In the genomic region with DNA sequence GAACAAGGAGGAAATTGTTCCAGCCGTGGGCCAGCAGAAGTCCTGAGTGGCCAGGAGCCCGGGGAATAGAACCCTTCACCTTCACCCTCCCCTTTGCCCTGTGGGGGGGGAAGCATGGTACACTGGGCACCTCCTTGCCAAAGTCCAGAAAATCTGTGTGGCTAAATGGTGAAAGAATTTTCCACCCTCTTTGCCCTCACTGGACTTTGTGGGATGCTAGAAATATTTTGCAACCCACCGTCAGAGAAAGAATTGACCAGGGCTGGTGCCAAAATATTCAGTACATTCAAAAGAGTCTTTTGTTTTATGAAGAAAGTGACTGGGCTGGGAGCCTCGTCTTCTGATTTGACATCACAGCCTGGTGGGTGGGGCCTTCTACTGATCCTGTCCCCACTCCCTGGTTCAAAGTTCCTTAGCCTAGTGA, we compare ENCODE assay signal across 14 cellular contexts. TPM values are rescaled to one million over a fixed set of nuclear protein-coding genes. Genes with fewer than 3 reads are reported as not detected.
DNase-seq lines count a peak whose midpoint lies in the region; ATAC-seq and TF ChIP-seq lines count a peak whose summit lies in the region.
"Had no signal": no experiment of that assay in that cellular context is flagged by ENCODE, and none has a peak within 500 bp of the region (broad histone marks: within the 10 kb centered on the region; RNA-seq: fewer than 3 reads in every experiment).

No MANE protein-coding gene starts in this region.

- no peaks in the 10 kb centered on the region for H3K4me1 Mint-ChIP-seq in activated T-helper 1 cell treated with anti-CD3 and anti-CD28 coated beads, Interleukin-12 subunit alpha, Interleukin-12 subunit beta, Interleukin-2, Interleukin-4 antibody, amounts not matched to agents 30 ng/mL and 10 ng/mL and 1 ng/mL, durations not matched to agents 14 hours and 24 hours and 36 hours (ENCODE audit: low read depth)
- H3K4me1 Mint-ChIP-seq: activated CD4-positive, alpha-beta T cell treated with anti-CD3 and anti-CD28 coated beads for 36 hours; CD8-positive, alpha-beta memory T cell had no signal

- no peaks in the 10 kb centered on the region for H3K36me3 Mint-ChIP-seq in activated T-helper 1 cell treated with anti-CD3 and anti-CD28 coated beads, Interleukin-12 subunit alpha, Interleukin-12 subunit beta, Interleukin-2, Interleukin-4 antibody, amounts not matched to agents 30 ng/mL and 10 ng/mL and 1 ng/mL, durations not matched to agents 14 hours and 24 hours and 36 hours (ENCODE audit: low read depth)
- H3K36me3 Mint-ChIP-seq: CD8-positive, alpha-beta memory T cell had no signal

- H3K9me3 Mint-ChIP-seq in activated T-helper 1 cell treated with anti-CD3 and anti-CD28 coated beads, Interleukin-12 subunit alpha, Interleukin-12 subunit beta, Interleukin-2, Interleukin-4 antibody, amounts not matched to agents 30 ng/mL and 10 ng/mL and 1 ng/mL, durations not matched to agents 14 hours and 24 hours and 36 hours, result no peaks in the 10 kb centered on the region
- H3K9me3 Mint-ChIP-seq: CD8-positive, alpha-beta memory T cell; endodermal cell had no signal

- TF ChIP-seq CTCF in AG10803 (conservative IDR thresholded peaks at IDR 0.05; ENCODE audit: low read length) (no peak), astrocyte of the cerebellum (IDR thresholded peaks at IDR 0.05; ENCODE audit: low read depth, low read length, missing control alignments) (no peak)

- intact Hi-C loops in left ventricle myocardium superior (cut with micrococcal nuclease), result no loop called here
- intact Hi-C loops in sciatic nerve (cut with DNase I), result no loop called here
- intact Hi-C loops in activated T-helper 1 cell treated with anti-CD3 and anti-CD28 coated beads, Interleukin-12 subunit alpha, Interleukin-12 subunit beta, Interleukin-2, Interleukin-4 antibody, amounts not matched to agents 30 ng/mL and 10 ng/mL and 1 ng/mL, durations not matched to agents 14 hours and 24 hours and 36 hours (cut with micrococcal nuclease), result no loop called here

- DNase-seq in AG10803 (ENCODE audit: low read depth) (peak; percentile 90), astrocyte of the cerebellum (ENCODE audit: low read depth) (peak; percentile 41), left ventricle myocardium superior (peak; percentile 54), sciatic nerve (ENCODE audit: low spot score) (peak; percentile 80), OCI-M1 (lab: John Stamatoyannopoulos, UW) (no peak)
- DNase-seq in activated T-helper 1 cell treated with anti-CD3 and anti-CD28 coated beads, Interleukin-12 subunit alpha, Interleukin-12 subunit beta, Interleukin-2, Interleukin-4 antibody, amounts not matched to agents 30 ng/mL and 10 ng/mL and 1 ng/mL, durations not matched to agents 14 hours and 24 hours and 36 hours (ENCODE audit: low spot score), result no peak
- no peak for DNase-seq in activated T-cell treated with anti-CD3 and anti-CD28 coated beads, Interleukin-2, amount 50 U/mL, for 48 hours
- DNase-seq: activated CD4-positive, alpha-beta T cell treated with anti-CD3 and anti-CD28 coated beads for 36 hours; activated naive CD4-positive, alpha-beta T cell treated with Interleukin-2 at 50 U/mL for 16 hours; CD8-positive, alpha-beta memory T cell; endodermal cell; islet precursor cell; SJCRH30 had no signal

- no peak overlapping the region for H3K27ac Mint-ChIP-seq in activated T-helper 1 cell treated with anti-CD3 and anti-CD28 coated beads, Interleukin-12 subunit alpha, Interleukin-12 subunit beta, Interleukin-2, Interleukin-4 antibody, amounts not matched to agents 30 ng/mL and 10 ng/mL and 1 ng/mL, durations not matched to agents 14 hours and 24 hours and 36 hours
- H3K27ac Mint-ChIP-seq: activated CD4-positive, alpha-beta T cell treated with anti-CD3 and anti-CD28 coated beads for 36 hours; CD8-positive, alpha-beta memory T cell; endodermal cell had no signal

- in situ Hi-C loops in astrocyte of the cerebellum (cut with HindIII; ENCODE audit: low sequenced_read_pairs), result no loop called here

- H3K4me3 Mint-ChIP-seq in activated T-helper 1 cell treated with anti-CD3 and anti-CD28 coated beads, Interleukin-12 subunit alpha, Interleukin-12 subunit beta, Interleukin-2, Interleukin-4 antibody, amounts not matched to agents 30 ng/mL and 10 ng/mL and 1 ng/mL, durations not matched to agents 14 hours and 24 hours and 36 hours, result no peak overlapping the region
- H3K4me3 Mint-ChIP-seq: activated CD4-positive, alpha-beta T cell treated with anti-CD3 and anti-CD28 coated beads for 36 hours; CD8-positive, alpha-beta memory T cell; endodermal cell had no signal

- H3K4me3 ChIP-seq in AG10803 (ENCODE audit: low read length) (no peak overlapping the region), astrocyte of the cerebellum (ENCODE audit: low read depth, low read length) (no peak overlapping the region)
- H3K4me3 ChIP-seq: SJCRH30 had no signal

- H3K27me3 Mint-ChIP-seq in activated T-helper 1 cell treated with anti-CD3 and anti-CD28 coated beads, Interleukin-12 subunit alpha, Interleukin-12 subunit beta, Interleukin-2, Interleukin-4 antibody, amounts not matched to agents 30 ng/mL and 10 ng/mL and 1 ng/mL, durations not matched to agents 14 hours and 24 hours and 36 hours (ENCODE audit: insufficient read depth), result peaks cover 18% of the 10 kb centered on the region

- ATAC-seq in left ventricle myocardium superior, result peak; percentile 55
- peak; percentile 89 for ATAC-seq in sciatic nerve
- ATAC-seq in GM21737 (IDR thresholded peaks at IDR 0.05; ENCODE audit: unreplicated experiment), result no peak
- ATAC-seq: activated CD4-positive, alpha-beta T cell treated with anti-CD3 and anti-CD28 coated beads for 36 hours had no signal

RNA-seq across cellular contexts. Expression of gene NFASC, which starts 14.6 kb away (rescaled TPM):
- total RNA-seq in left ventricle myocardium superior (11.6 TPM), sciatic nerve (140 TPM)
- 0.56 and 0.70 TPM in 2 replicates for total RNA-seq in activated T-helper 1 cell treated with anti-CD3 and anti-CD28 coated beads, Interleukin-12 subunit alpha, Interleukin-12 subunit beta, Interleukin-2, Interleukin-4 antibody, amounts not matched to agents 30 ng/mL and 10 ng/mL and 1 ng/mL, durations not matched to agents 14 hours and 24 hours and 36 hours

Comparison
In these comparisons a context has a peak if more than half of its experiments do, and no peak if none do; other contexts are left out.
1. DNase-seq: peak in AG10803 (single experiment), astrocyte of the cerebellum (single experiment), left ventricle myocardium superior (single experiment) and sciatic nerve (single experiment); none in OCI-M1 (single experiment), activated T-helper 1 cell treated with anti-CD3 and anti-CD28 coated beads, Interleukin-12 subunit alpha, Interleukin-12 subunit beta, Interleukin-2, Interleukin-4 antibody, amounts not matched to agents 30 ng/mL and 10 ng/mL and 1 ng/mL, durations not matched to agents 14 hours and 24 hours and 36 hours (single experiment) and activated T-cell treated with anti-CD3 and anti-CD28 coated beads, Interleukin-2, amount 50 U/mL, for 48 hours (0 of 2).
2. RNA of gene NFASC, which starts 14.6 kb away (total RNA-seq): 140 TPM in sciatic nerve (single experiment); 11.6 TPM in left ventricle myocardium superior (single experiment) and 0.56 to 0.70 TPM in activated T-helper 1 cell treated with anti-CD3 and anti-CD28 coated beads, Interleukin-12 subunit alpha, Interleukin-12 subunit beta, Interleukin-2, Interleukin-4 antibody, amounts not matched to agents 30 ng/mL and 10 ng/mL and 1 ng/mL, durations not matched to agents 14 hours and 24 hours and 36 hours; every median in the first group is over 10 times any median in the second.